In genomic region chr6:12545837-12546658, GRCh38 we compare ENCODE assay signal across 9 cellular contexts.
DNase-seq lines count a peak whose midpoint lies in the region; ATAC-seq and TF ChIP-seq lines count a peak whose summit lies in the region.
"Had no signal": no experiment of that assay in that cellular context is flagged by ENCODE, and none has a peak within 500 bp of the region (broad histone marks: within the 10 kb centered on the region; RNA-seq: fewer than 3 reads in every experiment).

No MANE protein-coding gene starts in this region.

- TF ChIP-seq CTCF in heart left ventricle (IDR thresholded peaks at IDR 0.05): no peak
- no peak for TF ChIP-seq CTCF in transverse colon (IDR thresholded peaks at IDR 0.05)

- H3K36me3 Mint-ChIP-seq in stimulated activated effector memory CD8-positive, alpha-beta T cell treated with anti-CD3 and anti-CD28 coated beads, Interleukin-12 subunit alpha, Interleukin-12 subunit beta, amount 100 ng/mL, for 72 hours: no peaks in the 10 kb centered on the region
- H3K36me3 Mint-ChIP-seq: activated CD4-positive, alpha-beta memory T cell treated with anti-CD3 and anti-CD28 coated beads for 36 hours had no signal

- TF ChIP-seq EP300 in transverse colon (IDR thresholded peaks at IDR 0.05; ENCODE audit: low read depth): no peak

- H3K4me3 Mint-ChIP-seq in stimulated activated effector memory CD8-positive, alpha-beta T cell treated with anti-CD3 and anti-CD28 coated beads, Interleukin-12 subunit alpha, Interleukin-12 subunit beta, amount 100 ng/mL, for 72 hours: no peak overlapping the region
- H3K4me3 Mint-ChIP-seq: activated CD4-positive, alpha-beta memory T cell treated with anti-CD3 and anti-CD28 coated beads for 36 hours had no signal

- H3K9me3 ChIP-seq in adipocyte (ENCODE audit: control insufficient read depth, low read length) (no peaks in the 10 kb centered on the region), heart left ventricle (peaks cover 0 to 10% (median 0%) of the 10 kb centered on the region in 12 donors), transverse colon (no peaks in the 10 kb centered on the region)
- H3K9me3 ChIP-seq: adrenal gland had no signal

- peak overlapping the region; percentile 40 for H3K9ac ChIP-seq in adipocyte (ENCODE audit: low read length)

- H3K4me3 ChIP-seq in adipocyte (ENCODE audit: low read length): peak overlapping the region; percentile 20
- no peak overlapping the region for H3K4me3 ChIP-seq in heart left ventricle
- no peak overlapping the region for H3K4me3 ChIP-seq in transverse colon
- H3K4me3 ChIP-seq: adrenal gland had no signal

- intact Hi-C loops in heart left ventricle (cut with DNase I): no loop called here
- intact Hi-C loops in transverse colon (cut with DNase I; ENCODE audit: low total_unique reads): no loop called here

- H3K9me3 Mint-ChIP-seq in stimulated activated effector memory CD8-positive, alpha-beta T cell treated with anti-CD3 and anti-CD28 coated beads, Interleukin-12 subunit alpha, Interleukin-12 subunit beta, amount 100 ng/mL, for 72 hours: peaks cover 6% of the 10 kb centered on the region

- TF ChIP-seq POLR2A in heart left ventricle (IDR thresholded peaks at IDR 0.05) (no peak), transverse colon (IDR thresholded peaks at IDR 0.05) (no peak)

- DNase-seq in HPDE6-E6E7 (ENCODE audit: extremely low spot score) (peak; percentile 59), adipocyte (ENCODE audit: low read depth) (peak; percentile 67), heart left ventricle (no peak), transverse colon (no peak)
- DNase-seq in stimulated activated effector memory CD8-positive, alpha-beta T cell treated with anti-CD3 and anti-CD28 coated beads, Interleukin-12 subunit alpha, Interleukin-12 subunit beta, amount 100 ng/mL, for 72 hours (ENCODE audit: low spot score in 2 of 2): no peak
- DNase-seq: activated CD4-positive, alpha-beta memory T cell treated with anti-CD3 and anti-CD28 coated beads for 36 hours; adrenal gland had no signal

- peak overlapping the region in 4 of 12 donors; percentile 11 to 59 (median 48) for H3K27ac ChIP-seq in heart left ventricle
- H3K27ac ChIP-seq in transverse colon: peak overlapping the region in 3 of 4 donors; percentile 3 to 61 (median 60)
- H3K27ac ChIP-seq: adrenal gland had no signal

- no peaks in the 10 kb centered on the region for H3K36me3 ChIP-seq in adipocyte (ENCODE audit: control insufficient read depth, insufficient read depth, low read length, severe bottlenecking)
- no peaks in the 10 kb centered on the region for H3K36me3 ChIP-seq in heart left ventricle
- no peaks in the 10 kb centered on the region for H3K36me3 ChIP-seq in transverse colon
- H3K36me3 ChIP-seq: adrenal gland had no signal

- H3K27ac Mint-ChIP-seq in stimulated activated effector memory CD8-positive, alpha-beta T cell treated with anti-CD3 and anti-CD28 coated beads, Interleukin-12 subunit alpha, Interleukin-12 subunit beta, amount 100 ng/mL, for 72 hours: no peak overlapping the region
- H3K27ac Mint-ChIP-seq: activated CD4-positive, alpha-beta memory T cell treated with anti-CD3 and anti-CD28 coated beads for 36 hours had no signal

- ATAC-seq in heart left ventricle (peak in 3 of 4 donors; percentile 39 to 61 (median 60)), HG03571 (IDR thresholded peaks at IDR 0.05; ENCODE audit: unreplicated experiment) (no peak), GM21619 (IDR thresholded peaks at IDR 0.05; ENCODE audit: unreplicated experiment) (no peak)
- no peak for ATAC-seq in stimulated activated effector memory CD8-positive, alpha-beta T cell treated with anti-CD3 and anti-CD28 coated beads, Interleukin-12 subunit alpha, Interleukin-12 subunit beta, amount 100 ng/mL, for 72 hours

- no peaks in the 10 kb centered on the region for H3K27me3 ChIP-seq in adipocyte (replicated peaks; ENCODE audit: control insufficient read depth, insufficient read depth, low read length)
- no peaks in the 10 kb centered on the region for H3K27me3 ChIP-seq in heart left ventricle
- no peaks in the 10 kb centered on the region for H3K27me3 ChIP-seq in transverse colon
- H3K27me3 ChIP-seq: adrenal gland had no signal

- 48 to 64% (median 53%) methylated on average over 5 of the region's 5 CpGs for WGBS in heart left ventricle, 4 donors
- WGBS in transverse colon (ENCODE audit: low coverage in 1 of 2), 2 donors: 52% methylated on average over 4 to 5 of the region's 5 CpGs

- in situ Hi-C loops in transverse colon (cut with MboI; ENCODE audit: low pct_ligation_motif_present in 1 of 4, low pct_unique_long_range_greater_than_20kb in 1 of 4, low sequenced_read_pairs in 3 of 4): no loop called here

- no peaks in the 10 kb centered on the region for H3K4me1 Mint-ChIP-seq in stimulated activated effector memory CD8-positive, alpha-beta T cell treated with anti-CD3 and anti-CD28 coated beads, Interleukin-12 subunit alpha, Interleukin-12 subunit beta, amount 100 ng/mL, for 72 hours

- H3K4me1 ChIP-seq in adipocyte (ENCODE audit: control insufficient read depth, insufficient read depth, low read length) (peaks cover 46% of the 10 kb centered on the region), heart left ventricle (peaks cover 0 to 15% (median 0%) of the 10 kb centered on the region in 12 donors), transverse colon (peaks cover 4 to 24% (median 19%) of the 10 kb centered on the region in 4 donors)
- H3K4me1 ChIP-seq: adrenal gland had no signal

Comparison
In these comparisons a context has a peak if more than half of its experiments do, and no peak if none do; other contexts are left out.
1. DNase-seq: peak in HPDE6-E6E7 (single experiment) and adipocyte (single experiment); none in heart left ventricle (0 of 5), transverse colon (single experiment) and stimulated activated effector memory CD8-positive, alpha-beta T cell treated with anti-CD3 and anti-CD28 coated beads, Interleukin-12 subunit alpha, Interleukin-12 subunit beta, amount 100 ng/mL, for 72 hours (0 of 2).
2. ATAC-seq: peak in heart left ventricle (3 of 4); none in HG03571 (single experiment), stimulated activated effector memory CD8-positive, alpha-beta T cell treated with anti-CD3 and anti-CD28 coated beads, Interleukin-12 subunit alpha, Interleukin-12 subunit beta, amount 100 ng/mL, for 72 hours (single experiment) and GM21619 (single experiment).